In the genomic region with DNA sequence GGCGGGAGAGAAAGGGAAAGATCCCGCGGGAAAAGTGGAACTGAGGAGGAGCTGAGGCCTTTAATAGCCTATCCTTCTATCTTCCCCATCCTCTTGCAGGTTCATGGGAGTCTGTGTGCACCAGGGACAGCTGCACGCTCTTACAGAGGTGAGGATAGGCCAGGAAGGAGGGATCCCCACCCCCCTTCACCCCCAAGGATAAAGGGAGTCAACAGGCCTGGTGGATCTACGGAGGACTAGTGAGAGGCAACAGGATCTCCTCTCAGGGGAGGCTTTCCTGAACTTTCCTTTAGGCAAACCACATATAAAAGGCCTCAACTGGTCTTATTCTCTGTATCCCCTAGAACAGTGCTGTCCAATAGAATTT, we compare ENCODE assay signal across 1 cellular context.
TF ChIP-seq lines count a peak whose summit lies in the region.

No MANE protein-coding gene starts in this region.

TF ChIP-seq in HepG2, 621 proteins besides CTCF, POLR2A, EP300 and RAD21:
- TF ChIP-seq CC2D1A (CRISPR knock-in tag; IDR thresholded peaks at IDR 0.05): no peak
- TF ChIP-seq, protein P1, sequence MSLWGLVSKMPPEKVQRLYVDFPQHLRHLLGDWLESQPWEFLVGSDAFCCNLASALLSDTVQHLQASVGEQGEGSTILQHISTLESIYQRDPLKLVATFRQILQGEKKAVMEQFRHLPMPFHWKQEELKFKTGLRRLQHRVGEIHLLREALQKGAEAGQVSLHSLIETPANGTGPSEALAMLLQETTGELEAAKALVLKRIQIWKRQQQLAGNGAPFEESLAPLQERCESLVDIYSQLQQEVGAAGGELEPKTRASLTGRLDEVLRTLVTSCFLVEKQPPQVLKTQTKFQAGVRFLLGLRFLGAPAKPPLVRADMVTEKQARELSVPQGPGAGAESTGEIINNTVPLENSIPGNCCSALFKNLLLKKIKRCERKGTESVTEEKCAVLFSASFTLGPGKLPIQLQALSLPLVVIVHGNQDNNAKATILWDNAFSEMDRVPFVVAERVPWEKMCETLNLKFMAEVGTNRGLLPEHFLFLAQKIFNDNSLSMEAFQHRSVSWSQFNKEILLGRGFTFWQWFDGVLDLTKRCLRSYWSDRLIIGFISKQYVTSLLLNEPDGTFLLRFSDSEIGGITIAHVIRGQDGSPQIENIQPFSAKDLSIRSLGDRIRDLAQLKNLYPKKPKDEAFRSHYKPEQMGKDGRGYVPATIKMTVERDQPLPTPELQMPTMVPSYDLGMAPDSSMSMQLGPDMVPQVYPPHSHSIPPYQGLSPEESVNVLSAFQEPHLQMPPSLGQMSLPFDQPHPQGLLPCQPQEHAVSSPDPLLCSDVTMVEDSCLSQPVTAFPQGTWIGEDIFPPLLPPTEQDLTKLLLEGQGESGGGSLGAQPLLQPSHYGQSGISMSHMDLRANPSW (CRISPR knock-in tag; IDR thresholded peaks at IDR 0.05; ENCODE audit: borderline replicate concordance): no peak
- TF ChIP-seq ZNF101 (CRISPR knock-in tag; IDR thresholded peaks at IDR 0.05; ENCODE audit: borderline replicate concordance, low read depth): no peak
- TF ChIP-seq MYPOP (CRISPR knock-in tag; IDR thresholded peaks at IDR 0.05): 0 out of 2 replicates have a peak, but pooled peaks have one; percentile 8
TF ChIP-seq in HepG2: peak in this region for 1.
